1 cellular context compared by ENCODE assay signal in the genomic region with DNA sequence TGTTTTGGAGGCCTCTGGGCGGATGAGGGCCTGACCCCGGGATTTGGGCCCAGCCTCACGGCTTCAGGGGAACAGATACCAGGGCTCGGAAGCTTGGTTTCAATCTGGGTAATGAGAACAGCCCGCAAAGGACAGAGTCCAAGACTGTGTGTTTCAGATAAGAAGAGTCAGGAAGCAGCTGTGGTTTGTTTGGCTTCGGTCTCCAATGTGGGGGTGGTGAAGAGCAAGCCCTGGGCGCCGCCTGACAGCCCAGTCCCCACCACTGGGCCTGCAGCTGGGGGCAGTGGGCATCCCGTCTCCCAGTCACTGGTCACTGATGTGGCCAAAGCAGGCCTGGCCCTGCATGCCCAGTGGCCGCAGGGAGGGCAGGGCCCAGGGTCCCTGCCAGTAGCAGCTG.
TF ChIP-seq lines count a peak whose summit lies in the region.

No MANE protein-coding gene starts in this region.

TF ChIP-seq in K562, 482 proteins besides CTCF, POLR2A, EP300 and RAD21 (continued from another document and continues in another):
- TF ChIP-seq, protein P1, sequence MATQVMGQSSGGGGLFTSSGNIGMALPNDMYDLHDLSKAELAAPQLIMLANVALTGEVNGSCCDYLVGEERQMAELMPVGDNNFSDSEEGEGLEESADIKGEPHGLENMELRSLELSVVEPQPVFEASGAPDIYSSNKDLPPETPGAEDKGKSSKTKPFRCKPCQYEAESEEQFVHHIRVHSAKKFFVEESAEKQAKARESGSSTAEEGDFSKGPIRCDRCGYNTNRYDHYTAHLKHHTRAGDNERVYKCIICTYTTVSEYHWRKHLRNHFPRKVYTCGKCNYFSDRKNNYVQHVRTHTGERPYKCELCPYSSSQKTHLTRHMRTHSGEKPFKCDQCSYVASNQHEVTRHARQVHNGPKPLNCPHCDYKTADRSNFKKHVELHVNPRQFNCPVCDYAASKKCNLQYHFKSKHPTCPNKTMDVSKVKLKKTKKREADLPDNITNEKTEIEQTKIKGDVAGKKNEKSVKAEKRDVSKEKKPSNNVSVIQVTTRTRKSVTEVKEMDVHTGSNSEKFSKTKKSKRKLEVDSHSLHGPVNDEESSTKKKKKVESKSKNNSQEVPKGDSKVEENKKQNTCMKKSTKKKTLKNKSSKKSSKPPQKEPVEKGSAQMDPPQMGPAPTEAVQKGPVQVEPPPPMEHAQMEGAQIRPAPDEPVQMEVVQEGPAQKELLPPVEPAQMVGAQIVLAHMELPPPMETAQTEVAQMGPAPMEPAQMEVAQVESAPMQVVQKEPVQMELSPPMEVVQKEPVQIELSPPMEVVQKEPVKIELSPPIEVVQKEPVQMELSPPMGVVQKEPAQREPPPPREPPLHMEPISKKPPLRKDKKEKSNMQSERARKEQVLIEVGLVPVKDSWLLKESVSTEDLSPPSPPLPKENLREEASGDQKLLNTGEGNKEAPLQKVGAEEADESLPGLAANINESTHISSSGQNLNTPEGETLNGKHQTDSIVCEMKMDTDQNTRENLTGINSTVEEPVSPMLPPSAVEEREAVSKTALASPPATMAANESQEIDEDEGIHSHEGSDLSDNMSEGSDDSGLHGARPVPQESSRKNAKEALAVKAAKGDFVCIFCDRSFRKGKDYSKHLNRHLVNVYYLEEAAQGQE (CRISPR knock-in tag; IDR thresholded peaks at IDR 0.05; ENCODE audit: low read depth) = no peak
- TF ChIP-seq CAMTA2 (CRISPR knock-in tag; conservative IDR thresholded peaks at IDR 0.05) = no peak
- TF ChIP-seq MCM2 (IDR thresholded peaks at IDR 0.05; ENCODE audit: low read depth) = no peak
- TF ChIP-seq CCAR2 (IDR thresholded peaks at IDR 0.05; ENCODE audit: low read depth, low read length) = no peak
- TF ChIP-seq, protein P2, sequence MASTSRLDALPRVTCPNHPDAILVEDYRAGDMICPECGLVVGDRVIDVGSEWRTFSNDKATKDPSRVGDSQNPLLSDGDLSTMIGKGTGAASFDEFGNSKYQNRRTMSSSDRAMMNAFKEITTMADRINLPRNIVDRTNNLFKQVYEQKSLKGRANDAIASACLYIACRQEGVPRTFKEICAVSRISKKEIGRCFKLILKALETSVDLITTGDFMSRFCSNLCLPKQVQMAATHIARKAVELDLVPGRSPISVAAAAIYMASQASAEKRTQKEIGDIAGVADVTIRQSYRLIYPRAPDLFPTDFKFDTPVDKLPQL (IDR thresholded peaks at IDR 0.05; ENCODE audit: extremely low read depth, insufficient read length) = no peak
- TF ChIP-seq, protein P3, sequence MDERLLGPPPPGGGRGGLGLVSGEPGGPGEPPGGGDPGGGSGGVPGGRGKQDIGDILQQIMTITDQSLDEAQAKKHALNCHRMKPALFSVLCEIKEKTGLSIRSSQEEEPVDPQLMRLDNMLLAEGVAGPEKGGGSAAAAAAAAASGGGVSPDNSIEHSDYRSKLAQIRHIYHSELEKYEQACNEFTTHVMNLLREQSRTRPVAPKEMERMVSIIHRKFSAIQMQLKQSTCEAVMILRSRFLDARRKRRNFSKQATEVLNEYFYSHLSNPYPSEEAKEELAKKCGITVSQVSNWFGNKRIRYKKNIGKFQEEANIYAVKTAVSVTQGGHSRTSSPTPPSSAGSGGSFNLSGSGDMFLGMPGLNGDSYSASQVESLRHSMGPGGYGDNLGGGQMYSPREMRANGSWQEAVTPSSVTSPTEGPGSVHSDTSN (CRISPR knock-in tag; IDR thresholded peaks at IDR 0.05; ENCODE audit: low read depth) = no peak
- TF ChIP-seq, protein P3 (tag; conservative IDR thresholded peaks at IDR 0.05; ENCODE audit: low read depth) = no peak
- no peak for TF ChIP-seq MIER1 (IDR thresholded peaks at IDR 0.05; ENCODE audit: low read depth)
- TF ChIP-seq TEAD1 (CRISPR knock-in tag; IDR thresholded peaks at IDR 0.05) = no peak
- TF ChIP-seq XRCC5 (IDR thresholded peaks at IDR 0.05; ENCODE audit: low read depth, low read length) = no peak
- peak; percentile 63 for TF ChIP-seq ARID1B (IDR thresholded peaks at IDR 0.05)
- peak; percentile 64; the same call in 1 of the 2 replicates for TF ChIP-seq ETV1 (tag; conservative IDR thresholded peaks at IDR 0.05; ENCODE audit: low read depth)
- no peak for TF ChIP-seq GABPB2 (CRISPR knock-in tag; conservative IDR thresholded peaks at IDR 0.05)
- TF ChIP-seq BCL6 (CRISPR knock-in tag; IDR thresholded peaks at IDR 0.05) = no peak
- TF ChIP-seq, protein P4, sequence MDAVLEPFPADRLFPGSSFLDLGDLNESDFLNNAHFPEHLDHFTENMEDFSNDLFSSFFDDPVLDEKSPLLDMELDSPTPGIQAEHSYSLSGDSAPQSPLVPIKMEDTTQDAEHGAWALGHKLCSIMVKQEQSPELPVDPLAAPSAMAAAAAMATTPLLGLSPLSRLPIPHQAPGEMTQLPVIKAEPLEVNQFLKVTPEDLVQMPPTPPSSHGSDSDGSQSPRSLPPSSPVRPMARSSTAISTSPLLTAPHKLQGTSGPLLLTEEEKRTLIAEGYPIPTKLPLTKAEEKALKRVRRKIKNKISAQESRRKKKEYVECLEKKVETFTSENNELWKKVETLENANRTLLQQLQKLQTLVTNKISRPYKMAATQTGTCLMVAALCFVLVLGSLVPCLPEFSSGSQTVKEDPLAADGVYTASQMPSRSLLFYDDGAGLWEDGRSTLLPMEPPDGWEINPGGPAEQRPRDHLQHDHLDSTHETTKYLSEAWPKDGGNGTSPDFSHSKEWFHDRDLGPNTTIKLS (IDR thresholded peaks at IDR 0.05; ENCODE audit: borderline replicate concordance, low read depth) = no peak
- peak; percentile 44; the same call in 1 of the 2 replicates for TF ChIP-seq PML (IDR thresholded peaks at IDR 0.05; ENCODE audit: low read length)
- TF ChIP-seq, protein P5, sequence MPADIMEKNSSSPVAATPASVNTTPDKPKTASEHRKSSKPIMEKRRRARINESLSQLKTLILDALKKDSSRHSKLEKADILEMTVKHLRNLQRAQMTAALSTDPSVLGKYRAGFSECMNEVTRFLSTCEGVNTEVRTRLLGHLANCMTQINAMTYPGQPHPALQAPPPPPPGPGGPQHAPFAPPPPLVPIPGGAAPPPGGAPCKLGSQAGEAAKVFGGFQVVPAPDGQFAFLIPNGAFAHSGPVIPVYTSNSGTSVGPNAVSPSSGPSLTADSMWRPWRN (IDR thresholded peaks at IDR 0.05; ENCODE audit: low read depth) = 0 out of 2 replicates have a peak, but pooled peaks have one; percentile 27
- TF ChIP-seq, protein P6, sequence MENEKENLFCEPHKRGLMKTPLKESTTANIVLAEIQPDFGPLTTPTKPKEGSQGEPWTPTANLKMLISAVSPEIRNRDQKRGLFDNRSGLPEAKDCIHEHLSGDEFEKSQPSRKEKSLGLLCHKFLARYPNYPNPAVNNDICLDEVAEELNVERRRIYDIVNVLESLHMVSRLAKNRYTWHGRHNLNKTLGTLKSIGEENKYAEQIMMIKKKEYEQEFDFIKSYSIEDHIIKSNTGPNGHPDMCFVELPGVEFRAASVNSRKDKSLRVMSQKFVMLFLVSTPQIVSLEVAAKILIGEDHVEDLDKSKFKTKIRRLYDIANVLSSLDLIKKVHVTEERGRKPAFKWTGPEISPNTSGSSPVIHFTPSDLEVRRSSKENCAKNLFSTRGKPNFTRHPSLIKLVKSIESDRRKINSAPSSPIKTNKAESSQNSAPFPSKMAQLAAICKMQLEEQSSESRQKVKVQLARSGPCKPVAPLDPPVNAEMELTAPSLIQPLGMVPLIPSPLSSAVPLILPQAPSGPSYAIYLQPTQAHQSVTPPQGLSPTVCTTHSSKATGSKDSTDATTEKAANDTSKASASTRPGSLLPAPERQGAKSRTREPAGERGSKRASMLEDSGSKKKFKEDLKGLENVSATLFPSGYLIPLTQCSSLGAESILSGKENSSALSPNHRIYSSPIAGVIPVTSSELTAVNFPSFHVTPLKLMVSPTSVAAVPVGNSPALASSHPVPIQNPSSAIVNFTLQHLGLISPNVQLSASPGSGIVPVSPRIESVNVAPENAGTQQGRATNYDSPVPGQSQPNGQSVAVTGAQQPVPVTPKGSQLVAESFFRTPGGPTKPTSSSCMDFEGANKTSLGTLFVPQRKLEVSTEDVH (IDR thresholded peaks at IDR 0.05; ENCODE audit: low read depth, partially characterized antibody) = no peak
- peak; percentile 44; the same call in 1 of the 2 replicates for TF ChIP-seq HDAC2 (IDR thresholded peaks at IDR 0.05)
- TF ChIP-seq HDAC6 (IDR thresholded peaks at IDR 0.05; ENCODE audit: low read depth, low read length) = no peak
- no peak for TF ChIP-seq NR1H2 (CRISPR knock-in tag; IDR thresholded peaks at IDR 0.05)
- no peak for TF ChIP-seq NR4A1 (CRISPR knock-in tag; IDR thresholded peaks at IDR 0.05)
- no peak for TF ChIP-seq NR4A1 (tag; IDR thresholded peaks at IDR 0.05)
- peak; percentile 95 to 96 for TF ChIP-seq KDM1A (IDR thresholded peaks at IDR 0.05)
- TF ChIP-seq, protein P7, sequence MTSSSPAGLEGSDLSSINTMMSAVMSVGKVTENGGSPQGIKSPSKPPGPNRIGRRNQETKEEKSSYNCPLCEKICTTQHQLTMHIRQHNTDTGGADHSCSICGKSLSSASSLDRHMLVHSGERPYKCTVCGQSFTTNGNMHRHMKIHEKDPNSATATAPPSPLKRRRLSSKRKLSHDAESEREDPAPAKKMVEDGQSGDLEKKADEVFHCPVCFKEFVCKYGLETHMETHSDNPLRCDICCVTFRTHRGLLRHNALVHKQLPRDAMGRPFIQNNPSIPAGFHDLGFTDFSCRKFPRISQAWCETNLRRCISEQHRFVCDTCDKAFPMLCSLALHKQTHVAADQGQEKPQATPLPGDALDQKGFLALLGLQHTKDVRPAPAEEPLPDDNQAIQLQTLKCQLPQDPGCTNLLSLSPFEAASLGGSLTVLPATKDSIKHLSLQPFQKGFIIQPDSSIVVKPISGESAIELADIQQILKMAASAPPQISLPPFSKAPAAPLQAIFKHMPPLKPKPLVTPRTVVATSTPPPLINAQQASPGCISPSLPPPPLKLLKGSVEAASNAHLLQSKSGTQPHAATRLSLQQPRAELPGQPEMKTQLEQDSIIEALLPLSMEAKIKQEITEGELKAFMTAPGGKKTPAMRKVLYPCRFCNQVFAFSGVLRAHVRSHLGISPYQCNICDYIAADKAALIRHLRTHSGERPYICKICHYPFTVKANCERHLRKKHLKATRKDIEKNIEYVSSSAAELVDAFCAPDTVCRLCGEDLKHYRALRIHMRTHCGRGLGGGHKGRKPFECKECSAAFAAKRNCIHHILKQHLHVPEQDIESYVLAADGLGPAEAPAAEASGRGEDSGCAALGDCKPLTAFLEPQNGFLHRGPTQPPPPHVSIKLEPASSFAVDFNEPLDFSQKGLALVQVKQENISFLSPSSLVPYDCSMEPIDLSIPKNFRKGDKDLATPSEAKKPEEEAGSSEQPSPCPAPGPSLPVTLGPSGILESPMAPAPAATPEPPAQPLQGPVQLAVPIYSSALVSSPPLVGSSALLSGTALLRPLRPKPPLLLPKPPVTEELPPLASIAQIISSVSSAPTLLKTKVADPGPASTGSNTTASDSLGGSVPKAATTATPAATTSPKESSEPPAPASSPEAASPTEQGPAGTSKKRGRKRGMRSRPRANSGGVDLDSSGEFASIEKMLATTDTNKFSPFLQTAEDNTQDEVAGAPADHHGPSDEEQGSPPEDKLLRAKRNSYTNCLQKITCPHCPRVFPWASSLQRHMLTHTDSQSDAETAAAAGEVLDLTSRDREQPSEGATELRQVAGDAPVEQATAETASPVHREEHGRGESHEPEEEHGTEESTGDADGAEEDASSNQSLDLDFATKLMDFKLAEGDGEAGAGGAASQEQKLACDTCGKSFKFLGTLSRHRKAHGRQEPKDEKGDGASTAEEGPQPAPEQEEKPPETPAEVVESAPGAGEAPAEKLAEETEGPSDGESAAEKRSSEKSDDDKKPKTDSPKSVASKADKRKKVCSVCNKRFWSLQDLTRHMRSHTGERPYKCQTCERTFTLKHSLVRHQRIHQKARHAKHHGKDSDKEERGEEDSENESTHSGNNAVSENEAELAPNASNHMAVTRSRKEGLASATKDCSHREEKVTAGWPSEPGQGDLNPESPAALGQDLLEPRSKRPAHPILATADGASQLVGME (CRISPR knock-in tag; IDR thresholded peaks at IDR 0.05) = no peak
- TF ChIP-seq CBFA2T2 (conservative IDR thresholded peaks at IDR 0.05) = peak; percentile 85
- TF ChIP-seq, protein P8, sequence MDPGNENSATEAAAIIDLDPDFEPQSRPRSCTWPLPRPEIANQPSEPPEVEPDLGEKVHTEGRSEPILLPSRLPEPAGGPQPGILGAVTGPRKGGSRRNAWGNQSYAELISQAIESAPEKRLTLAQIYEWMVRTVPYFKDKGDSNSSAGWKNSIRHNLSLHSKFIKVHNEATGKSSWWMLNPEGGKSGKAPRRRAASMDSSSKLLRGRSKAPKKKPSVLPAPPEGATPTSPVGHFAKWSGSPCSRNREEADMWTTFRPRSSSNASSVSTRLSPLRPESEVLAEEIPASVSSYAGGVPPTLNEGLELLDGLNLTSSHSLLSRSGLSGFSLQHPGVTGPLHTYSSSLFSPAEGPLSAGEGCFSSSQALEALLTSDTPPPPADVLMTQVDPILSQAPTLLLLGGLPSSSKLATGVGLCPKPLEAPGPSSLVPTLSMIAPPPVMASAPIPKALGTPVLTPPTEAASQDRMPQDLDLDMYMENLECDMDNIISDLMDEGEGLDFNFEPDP (CRISPR knock-in tag; IDR thresholded peaks at IDR 0.05) = no peak
- TF ChIP-seq, protein P9, sequence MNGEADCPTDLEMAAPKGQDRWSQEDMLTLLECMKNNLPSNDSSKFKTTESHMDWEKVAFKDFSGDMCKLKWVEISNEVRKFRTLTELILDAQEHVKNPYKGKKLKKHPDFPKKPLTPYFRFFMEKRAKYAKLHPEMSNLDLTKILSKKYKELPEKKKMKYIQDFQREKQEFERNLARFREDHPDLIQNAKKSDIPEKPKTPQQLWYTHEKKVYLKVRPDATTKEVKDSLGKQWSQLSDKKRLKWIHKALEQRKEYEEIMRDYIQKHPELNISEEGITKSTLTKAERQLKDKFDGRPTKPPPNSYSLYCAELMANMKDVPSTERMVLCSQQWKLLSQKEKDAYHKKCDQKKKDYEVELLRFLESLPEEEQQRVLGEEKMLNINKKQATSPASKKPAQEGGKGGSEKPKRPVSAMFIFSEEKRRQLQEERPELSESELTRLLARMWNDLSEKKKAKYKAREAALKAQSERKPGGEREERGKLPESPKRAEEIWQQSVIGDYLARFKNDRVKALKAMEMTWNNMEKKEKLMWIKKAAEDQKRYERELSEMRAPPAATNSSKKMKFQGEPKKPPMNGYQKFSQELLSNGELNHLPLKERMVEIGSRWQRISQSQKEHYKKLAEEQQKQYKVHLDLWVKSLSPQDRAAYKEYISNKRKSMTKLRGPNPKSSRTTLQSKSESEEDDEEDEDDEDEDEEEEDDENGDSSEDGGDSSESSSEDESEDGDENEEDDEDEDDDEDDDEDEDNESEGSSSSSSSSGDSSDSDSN (IDR thresholded peaks at IDR 0.05; ENCODE audit: borderline replicate concordance in 1 of 2, low read depth in 2 of 2, low read length in 2 of 2) = no peak
- TF ChIP-seq ZNF780A (CRISPR knock-in tag; IDR thresholded peaks at IDR 0.05) = no peak
- TF ChIP-seq, protein P10, sequence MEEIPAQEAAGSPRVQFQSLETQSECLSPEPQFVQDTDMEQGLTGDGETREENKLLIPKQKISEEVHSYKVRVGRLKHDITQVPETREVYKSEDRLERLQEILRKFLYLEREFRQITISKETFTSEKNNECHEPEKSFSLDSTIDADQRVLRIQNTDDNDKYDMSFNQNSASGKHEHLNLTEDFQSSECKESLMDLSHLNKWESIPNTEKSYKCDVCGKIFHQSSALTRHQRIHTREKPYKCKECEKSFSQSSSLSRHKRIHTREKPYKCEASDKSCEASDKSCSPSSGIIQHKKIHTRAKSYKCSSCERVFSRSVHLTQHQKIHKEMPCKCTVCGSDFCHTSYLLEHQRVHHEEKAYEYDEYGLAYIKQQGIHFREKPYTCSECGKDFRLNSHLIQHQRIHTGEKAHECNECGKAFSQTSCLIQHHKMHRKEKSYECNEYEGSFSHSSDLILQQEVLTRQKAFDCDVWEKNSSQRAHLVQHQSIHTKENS (CRISPR knock-in tag; IDR thresholded peaks at IDR 0.05) = no peak
